ENCODE assay signal across 12 cellular contexts in genomic region chr4:76055005-76055404, GRCh38. TPM values are rescaled to one million over a fixed set of nuclear protein-coding genes. Genes with fewer than 3 reads are reported as not detected.
A peak's percentile ranks its signal among the peaks of the same experiment; 100 is the strongest.
DNase-seq lines count a peak whose midpoint lies in the region; TF ChIP-seq lines count a peak whose summit lies in the region.
"Had no signal": no experiment of that assay in that cellular context is flagged by ENCODE, and none has a peak within 500 bp of the region (broad histone marks: within the 10 kb centered on the region; RNA-seq: fewer than 3 reads in every experiment).

No MANE protein-coding gene starts in this region.

- no peak overlapping the region for H2BK15ac ChIP-seq in mesendoderm (replicated peaks; ENCODE audit: low read depth)

- H4K8ac ChIP-seq in mesendoderm (ENCODE audit: low read depth, low read length) = no peak overlapping the region

- WGBS in mesendoderm (ENCODE audit: extremely low coverage, insufficient coverage, low lambda C conversion rate) = no CpG with 5 or more reads among the region's 2 CpGs

- H3K4ac ChIP-seq in mesendoderm (ENCODE audit: low read depth, low read length) = no peak overlapping the region

- H3K4me3 Mint-ChIP-seq in activated CD4-positive, alpha-beta memory T cell treated with anti-CD3 and anti-CD28 coated beads for 36 hours = no peak overlapping the region
- H3K4me3 Mint-ChIP-seq in activated CD4-positive, alpha-beta memory T cell treated with anti-CD3 and anti-CD28 coated beads, Interleukin-2, amount 10 ng/mL, durations not matched to agents 7 days and 5 days = no peak overlapping the region

- H2AK5ac ChIP-seq in mesendoderm (ENCODE audit: low read length) = no peak overlapping the region

- H3K27ac ChIP-seq in HEK293 (ENCODE audit: extremely low read depth, low read depth, low read length) (no peak overlapping the region), HUES48 (ENCODE audit: low read depth, low read length) (peak overlapping the region; percentile 32), mesendoderm (ENCODE audit: low read depth, low read length) (no peak overlapping the region)

- no peaks in the 10 kb centered on the region for H3K79me1 ChIP-seq in mesendoderm (ENCODE audit: low read length)

- H3K18ac ChIP-seq in mesendoderm (ENCODE audit: low read length) = no peak overlapping the region

- H3K27me3 Mint-ChIP-seq in activated CD4-positive, alpha-beta memory T cell treated with anti-CD3 and anti-CD28 coated beads for 36 hours = peaks cover 18% of the 10 kb centered on the region
- no peaks in the 10 kb centered on the region for H3K27me3 Mint-ChIP-seq in activated CD4-positive, alpha-beta memory T cell treated with anti-CD3 and anti-CD28 coated beads, Interleukin-2, amount 10 ng/mL, durations not matched to agents 7 days and 5 days

- no peak overlapping the region for H3K4me3 ChIP-seq in HEK293 (ENCODE audit: low read depth, low read length)
- H3K4me3 ChIP-seq in HUES48 (ENCODE audit: low read depth, low read length) = no peak overlapping the region
- no peak overlapping the region for H3K4me3 ChIP-seq in mesendoderm (ENCODE audit: low read length)

- no peak overlapping the region for H2BK120ac ChIP-seq in mesendoderm (ENCODE audit: low read depth, low read length)

- peak overlapping the region; percentile 49 for H3K27ac Mint-ChIP-seq in activated CD4-positive, alpha-beta memory T cell treated with anti-CD3 and anti-CD28 coated beads for 36 hours
- no peak overlapping the region for H3K27ac Mint-ChIP-seq in activated CD4-positive, alpha-beta memory T cell treated with anti-CD3 and anti-CD28 coated beads, Interleukin-2, amount 10 ng/mL, durations not matched to agents 7 days and 5 days

- POLR2A ChIA-PET in activated CD4-positive, alpha-beta memory T cell treated with anti-CD3 and anti-CD28 coated beads for 36 hours (lab: Charles Lee) = interaction anchor here (0.6 to 0.9 kb wide), 2 partner anchors 31 to 62 kb away, joined by 3 read pairs; no protein-coding TSS in a partner anchor
- POLR2A ChIA-PET in activated CD4-positive, alpha-beta memory T cell treated with anti-CD3 and anti-CD28 coated beads, Interleukin-2, amount 10 ng/mL, durations not matched to agents 7 days and 5 days (lab: Charles Lee) = interaction anchor here (1.4 kb wide), 1 partner anchor 114 kb away, joined by 4 read pairs; the partner anchor contains the start of gene NAAA
- POLR2A ChIA-PET in HEK293 (lab: Yijun Ruan, JAX) = no interaction called here

- no peak for TF ChIP-seq CTCF in HEK293 (tag by site-specific recombination; IDR thresholded peaks at IDR 0.05)

- H3K9ac ChIP-seq in HUES48 (ENCODE audit: low read depth, low read length) (no peak overlapping the region), mesendoderm (ENCODE audit: low read length) (no peak overlapping the region)

- no peak overlapping the region for H4K5ac ChIP-seq in mesendoderm (ENCODE audit: low read length)

- H3K4me2 ChIP-seq in mesendoderm (ENCODE audit: low read length) = no peak overlapping the region

- no peaks in the 10 kb centered on the region for H3K9me3 Mint-ChIP-seq in activated CD4-positive, alpha-beta memory T cell treated with anti-CD3 and anti-CD28 coated beads for 36 hours
- no peaks in the 10 kb centered on the region for H3K9me3 Mint-ChIP-seq in activated CD4-positive, alpha-beta memory T cell treated with anti-CD3 and anti-CD28 coated beads, Interleukin-2, amount 10 ng/mL, durations not matched to agents 7 days and 5 days

- H3K79me2 ChIP-seq in mesendoderm (ENCODE audit: control insufficient read depth, insufficient read depth, low read length) = no peaks in the 10 kb centered on the region

- H3K27me3 ChIP-seq in HUES48 (ENCODE audit: control insufficient read depth, insufficient read depth, low read length) (no peaks in the 10 kb centered on the region; the same call in 1 of the 2 replicates), mesendoderm (ENCODE audit: insufficient read depth, low read length, poor library complexity) (no peaks in the 10 kb centered on the region)

- H2BK5ac ChIP-seq in mesendoderm (ENCODE audit: low read length) = no peak overlapping the region

- peaks cover 41% of the 10 kb centered on the region for H3K4me1 Mint-ChIP-seq in activated CD4-positive, alpha-beta memory T cell treated with anti-CD3 and anti-CD28 coated beads for 36 hours (ENCODE audit: low read depth)
- H3K4me1 Mint-ChIP-seq in activated CD4-positive, alpha-beta memory T cell treated with anti-CD3 and anti-CD28 coated beads, Interleukin-2, amount 10 ng/mL, durations not matched to agents 7 days and 5 days = peaks cover 48% of the 10 kb centered on the region

- DNase-seq in activated CD4-positive, alpha-beta memory T cell treated with anti-CD3 and anti-CD28 coated beads for 36 hours = peak; percentile 56
- DNase-seq in activated CD4-positive, alpha-beta memory T cell treated with anti-CD3 and anti-CD28 coated beads, Interleukin-2, amount 10 ng/mL, durations not matched to agents 7 days and 5 days = no peak
- peak; percentile 36 for DNase-seq in stimulated activated CD8-positive, alpha-beta memory T cell treated with anti-CD3 and anti-CD28 coated beads, Interleukin-4, amount 100 ng/mL, for 48 hours
- DNase-seq in NK-92 treated with Interleukin-12 subunit alpha and Interleukin-12 subunit beta, amount 100 ng/mL, for 24 hours (lab: John Stamatoyannopoulos, UW) = no peak
- DNase-seq in activated gamma-delta T cell treated with Interleukin-2 at 50 U/mL for 16 hours (no peak), mesendoderm (no peak)

- no peaks in the 10 kb centered on the region for H3K4me1 ChIP-seq in HEK293 (ENCODE audit: control insufficient read depth, insufficient read depth, low read length)
- peaks cover 33% of the 10 kb centered on the region for H3K4me1 ChIP-seq in HUES48 (ENCODE audit: control insufficient read depth, insufficient read depth, low read length)
- no peaks in the 10 kb centered on the region for H3K4me1 ChIP-seq in mesendoderm (ENCODE audit: control insufficient read depth, low read depth, low read length)

- H3K9me3 ChIP-seq in HEK293 (ENCODE audit: control insufficient read depth, insufficient read depth, low read depth, low read length) (no peaks in the 10 kb centered on the region), HUES48 (ENCODE audit: control insufficient read depth, insufficient read depth, low read length) (no peaks in the 10 kb centered on the region)

- intact Hi-C loops in activated CD4-positive, alpha-beta memory T cell treated with anti-CD3 and anti-CD28 coated beads for 36 hours (cut with micrococcal nuclease) = loop anchor here (5.0 kb wide), 1 partner anchor 972 kb away; no protein-coding TSS in a partner anchor

- CTCF ChIA-PET in activated CD4-positive, alpha-beta memory T cell treated with anti-CD3 and anti-CD28 coated beads for 36 hours (lab: Charles Lee) = interaction anchor here (2.4 to 4.2 kb wide), 2 partner anchors 12 to 59 kb away, joined by 15 to 38 read pairs; no protein-coding TSS in a partner anchor
- CTCF ChIA-PET in activated CD4-positive, alpha-beta memory T cell treated with anti-CD3 and anti-CD28 coated beads, Interleukin-2, amount 10 ng/mL, durations not matched to agents 7 days and 5 days (lab: Charles Lee) = interaction anchor here (1.4 to 2.4 kb wide), 3 partner anchors 18 to 64 kb away, joined by 3 to 21 read pairs (median 6); partner anchors contain the start of genes CXCL11 and SDAD1
- CTCF ChIA-PET in HEK293 (lab: Yijun Ruan, JAX) = interaction anchor here (1.1 kb wide), 1 partner anchor 323 kb away, joined by 5 read pairs; no protein-coding TSS in a partner anchor

- no peak overlapping the region for H3K23ac ChIP-seq in mesendoderm (ENCODE audit: low read length)

- H3K36me3 Mint-ChIP-seq in activated CD4-positive, alpha-beta memory T cell treated with anti-CD3 and anti-CD28 coated beads for 36 hours = no peaks in the 10 kb centered on the region
- no peaks in the 10 kb centered on the region for H3K36me3 Mint-ChIP-seq in activated CD4-positive, alpha-beta memory T cell treated with anti-CD3 and anti-CD28 coated beads, Interleukin-2, amount 10 ng/mL, durations not matched to agents 7 days and 5 days (ENCODE audit: low read depth)

- H3K36me3 ChIP-seq in HEK293 (ENCODE audit: control insufficient read depth in 2 of 2, insufficient read depth in 1 of 2, low read length in 2 of 2) = no peaks in the 10 kb centered on the region
- no peaks in the 10 kb centered on the region for H3K36me3 ChIP-seq in HUES48 (ENCODE audit: control insufficient read depth, insufficient read depth, low read length)
- H3K36me3 ChIP-seq in mesendoderm (ENCODE audit: control insufficient read depth, insufficient read depth, low read length) = no peaks in the 10 kb centered on the region

- H3K56ac ChIP-seq in mesendoderm (ENCODE audit: low read length) = no peak overlapping the region

TF ChIP-seq in HEK293, 187 proteins besides CTCF, POLR2A, EP300 and RAD21 (continues in another document):
- no peak for TF ChIP-seq ZNF501 (tag by site-specific recombination; IDR thresholded peaks at IDR 0.05)
- TF ChIP-seq, protein P1, sequence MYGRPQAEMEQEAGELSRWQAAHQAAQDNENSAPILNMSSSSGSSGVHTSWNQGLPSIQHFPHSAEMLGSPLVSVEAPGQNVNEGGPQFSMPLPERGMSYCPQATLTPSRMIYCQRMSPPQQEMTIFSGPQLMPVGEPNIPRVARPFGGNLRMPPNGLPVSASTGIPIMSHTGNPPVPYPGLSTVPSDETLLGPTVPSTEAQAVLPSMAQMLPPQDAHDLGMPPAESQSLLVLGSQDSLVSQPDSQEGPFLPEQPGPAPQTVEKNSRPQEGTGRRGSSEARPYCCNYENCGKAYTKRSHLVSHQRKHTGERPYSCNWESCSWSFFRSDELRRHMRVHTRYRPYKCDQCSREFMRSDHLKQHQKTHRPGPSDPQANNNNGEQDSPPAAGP (tag by site-specific recombination; IDR thresholded peaks at IDR 0.05) = no peak

RNA-seq across cellular contexts. Expression of gene CXCL11, which starts 19.1 kb away (rescaled TPM):
- not detected for total RNA-seq in activated CD4-positive, alpha-beta memory T cell treated with anti-CD3 and anti-CD28 coated beads for 36 hours
- total RNA-seq in activated CD4-positive, alpha-beta memory T cell treated with anti-CD3 and anti-CD28 coated beads, Interleukin-2, amount 10 ng/mL, durations not matched to agents 7 days and 5 days = under 1 TPM; 0.28 to 0.33 TPM
- polyA plus RNA-seq in mesendoderm (2013, experiment 1 of 2) = 0.10 TPM
- 0.07 TPM for polyA plus RNA-seq in mesendoderm (2013, experiment 2 of 2)
- total RNA-seq: chondrocyte, HT1080, kidney epithelial cell had no signal
- polyA plus RNA-seq: BJ had no signal

RNA-seq across cellular contexts. Expression of gene ART3, which starts 19.5 kb away (rescaled TPM):
- under 1 TPM in 1 of 2 experiments, not detected in 1; 0.36 TPM for total RNA-seq in activated CD4-positive, alpha-beta memory T cell treated with anti-CD3 and anti-CD28 coated beads for 36 hours
- under 1 TPM; 0.30 to 0.95 TPM for total RNA-seq in activated CD4-positive, alpha-beta memory T cell treated with anti-CD3 and anti-CD28 coated beads, Interleukin-2, amount 10 ng/mL, durations not matched to agents 7 days and 5 days
- 0.18 TPM for polyA plus RNA-seq in mesendoderm (2013, experiment 1 of 2)
- 0.20 TPM for polyA plus RNA-seq in mesendoderm (2013, experiment 2 of 2)
- total RNA-seq: HT1080, kidney epithelial cell had no signal
- polyA plus RNA-seq: BJ had no signal

RNA-seq across cellular contexts. Expression of gene CXCL10, which starts 31.7 kb away (rescaled TPM):
- under 1 TPM; 0.36 to 0.51 TPM for total RNA-seq in activated CD4-positive, alpha-beta memory T cell treated with anti-CD3 and anti-CD28 coated beads for 36 hours
- 1 to 10 TPM; 1.3 to 1.5 TPM for total RNA-seq in activated CD4-positive, alpha-beta memory T cell treated with anti-CD3 and anti-CD28 coated beads, Interleukin-2, amount 10 ng/mL, durations not matched to agents 7 days and 5 days
- not detected for polyA plus RNA-seq in mesendoderm (2013, experiment 1 of 2)
- polyA plus RNA-seq in mesendoderm (2013, experiment 2 of 2) = not detected
- total RNA-seq: chondrocyte, HT1080, kidney epithelial cell had no signal
- polyA plus RNA-seq: BJ had no signal

RNA-seq across cellular contexts. Expression of gene CXCL9, which starts 47.7 kb away (rescaled TPM):
- under 1 TPM; 0.10 to 0.14 TPM for total RNA-seq in activated CD4-positive, alpha-beta memory T cell treated with anti-CD3 and anti-CD28 coated beads for 36 hours
- total RNA-seq in activated CD4-positive, alpha-beta memory T cell treated with anti-CD3 and anti-CD28 coated beads, Interleukin-2, amount 10 ng/mL, durations not matched to agents 7 days and 5 days = not detected
- 0.01 TPM for polyA plus RNA-seq in mesendoderm (2013, experiment 1 of 2)
- polyA plus RNA-seq in mesendoderm (2013, experiment 2 of 2) = not detected
- total RNA-seq: chondrocyte, HT1080, kidney epithelial cell had no signal
- polyA plus RNA-seq: BJ had no signal

Comparison
In these comparisons a context has a peak if more than half of its experiments do, and no peak if none do; other contexts are left out.
1. DNase-seq: peak in activated CD4-positive, alpha-beta memory T cell treated with anti-CD3 and anti-CD28 coated beads for 36 hours (single experiment) and stimulated activated CD8-positive, alpha-beta memory T cell treated with anti-CD3 and anti-CD28 coated beads, Interleukin-4, amount 100 ng/mL, for 48 hours (single experiment); none in activated CD4-positive, alpha-beta memory T cell treated with anti-CD3 and anti-CD28 coated beads, Interleukin-2, amount 10 ng/mL, durations not matched to agents 7 days and 5 days (single experiment), NK-92 treated with Interleukin-12 subunit alpha and Interleukin-12 subunit beta, amount 100 ng/mL, for 24 hours (single experiment), activated gamma-delta T cell treated with Interleukin-2 at 50 U/mL for 16 hours (single experiment) and mesendoderm (single experiment).